ENCODE assay signal across 8 cellular contexts in the genomic region with DNA sequence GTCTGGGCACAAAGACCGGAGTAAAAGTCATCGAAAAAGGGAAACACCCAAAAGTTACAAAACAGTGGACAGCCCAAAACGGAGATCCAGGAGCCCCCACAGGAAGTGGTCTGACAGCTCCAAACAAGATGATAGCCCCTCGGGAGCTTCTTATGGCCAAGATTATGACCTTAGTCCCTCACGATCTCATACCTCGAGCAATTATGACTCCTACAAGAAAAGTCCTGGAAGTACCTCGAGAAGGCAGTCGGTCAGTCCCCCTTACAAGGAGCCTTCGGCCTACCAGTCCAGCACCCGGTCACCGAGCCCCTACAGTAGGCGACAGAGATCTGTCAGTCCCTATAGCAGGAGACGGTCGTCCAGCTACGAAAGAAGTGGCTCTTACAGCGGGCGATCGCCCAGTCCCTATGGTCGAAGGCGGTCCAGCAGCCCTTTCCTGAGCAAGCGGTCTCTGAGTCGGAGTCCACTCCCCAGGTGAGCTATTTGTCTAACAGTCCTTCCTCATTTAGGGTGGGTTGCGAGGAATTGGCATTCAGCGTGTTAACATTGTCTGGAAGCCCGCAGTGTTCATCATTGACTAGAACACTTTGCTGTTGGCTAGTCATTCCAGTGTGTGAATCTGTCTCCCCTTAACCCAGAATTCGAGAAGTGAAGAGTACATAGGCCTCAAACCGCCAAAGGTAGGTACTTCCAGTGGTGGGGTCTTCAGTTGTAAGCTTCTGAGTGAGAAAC. TPM values are rescaled to one million over a fixed set of nuclear protein-coding genes. Genes with fewer than 3 reads are reported as not detected.
DNase-seq lines count a peak whose midpoint lies in the region; ATAC-seq, FAIRE-seq and TF ChIP-seq lines count a peak whose summit lies in the region.

No MANE protein-coding gene starts in this region.

- no peaks in the 10 kb centered on the region for H3K27me3 ChIP-seq in CD8-positive, alpha-beta memory T cell (ENCODE audit: insufficient read depth, low read length, poor library complexity, severe bottlenecking)
- no peaks in the 10 kb centered on the region for H3K27me3 ChIP-seq in GM12878 (replicated peaks in 1 of 2; ENCODE audit: control insufficient read depth in 2 of 2, insufficient read depth in 2 of 2, low read length in 1 of 2)

- POLR2A ChIA-PET in CD8-positive, alpha-beta memory T cell (lab: Charles Lee) = interaction anchor here (3.3 kb wide), 1 partner anchor 11 kb away, joined by 84 read pairs; the partner anchor contains the start of gene MED1
- POLR2A ChIA-PET in GM12878 (lab: Charles Lee) = interaction anchor here (0.6 to 4.9 kb wide), 9 partner anchors 11 to 155 kb away, joined by 3 to 73 read pairs (median 4); partner anchors contain the start of gene MED1

- peaks cover 59% of the 10 kb centered on the region for H3K79me2 ChIP-seq in GM12878 (ENCODE audit: control insufficient read depth, insufficient read depth, low read length)

- no peak for TF ChIP-seq EP300 in GM12878 (IDR thresholded peaks at IDR 0.05; ENCODE audit: borderline replicate concordance in 1 of 2, control insufficient read depth in 1 of 2, low read depth in 2 of 2, low read length in 2 of 2)

- H2AFZ ChIP-seq in GM12878 (ENCODE audit: control insufficient read depth, low read depth, low read length) = no peak overlapping the region

- peaks cover 46 to 62% (median 60%) of the 10 kb centered on the region in 3 donors for H3K4me1 Mint-ChIP-seq in CD8-positive, alpha-beta memory T cell
- peaks cover 14 to 46% of the 10 kb centered on the region in 2 donors for H3K4me1 Mint-ChIP-seq in stimulated activated naive B cell treated with anti-CD40 and anti-IgM and Interleukin-4, amounts not matched to agents 10 μg/mL and 1 μg/mL and 100 μg/mL, for 72 hours

- H3K36me3 Mint-ChIP-seq in CD8-positive, alpha-beta memory T cell = peaks cover 0 to 39% (median 4%) of the 10 kb centered on the region in 3 donors
- H3K36me3 Mint-ChIP-seq in stimulated activated naive B cell treated with anti-CD40 and anti-IgM and Interleukin-4, amounts not matched to agents 10 μg/mL and 1 μg/mL and 100 μg/mL, for 72 hours = peaks cover 20 to 29% of the 10 kb centered on the region in 2 donors

- H3K4me3 Mint-ChIP-seq in CD8-positive, alpha-beta memory T cell = peak overlapping the region; percentile 89 to 99 (median 96)
- H3K4me3 Mint-ChIP-seq in stimulated activated naive B cell treated with anti-CD40 and anti-IgM and Interleukin-4, amounts not matched to agents 10 μg/mL and 1 μg/mL and 100 μg/mL, for 72 hours = peak overlapping the region; percentile 86 to 91

- TF ChIP-seq RAD21 in GM12878 (IDR thresholded peaks at IDR 0.05; ENCODE audit: insufficient read depth, low read depth, low read length) = no peak

- in situ Hi-C loops in GM12878 (cut with MboI) = no loop called here

- WGBS in GM12878 (ENCODE audit: insufficient coverage, insufficient replicate concordance, low lambda C conversion rate, missing lambda C conversion rate) = 11% methylated on average over 27 of the region's 27 CpGs

- CTCF ChIA-PET in CD8-positive, alpha-beta memory T cell (lab: Charles Lee) = interaction anchor here (1.6 to 2.2 kb wide), 3 partner anchors 10 to 263 kb away, joined by 4 to 22 read pairs (median 7); partner anchors contain the start of genes MED1 and RPL19
- CTCF ChIA-PET in GM12878 (lab: Yijun Ruan, JAX) = interaction anchor here (0.6 to 2.4 kb wide), 6 partner anchors 10 to 84 kb away, joined by 3 to 6 read pairs (median 3); partner anchors contain the start of gene MED1

- H3K4me1 ChIP-seq in CD8-positive, alpha-beta memory T cell (ENCODE audit: insufficient read depth, low read length) = peaks cover 30% of the 10 kb centered on the region
- H3K4me1 ChIP-seq in GM12878 (ENCODE audit: control insufficient read depth, insufficient read depth, low read length) = no peaks in the 10 kb centered on the region
- H3K4me1 ChIP-seq in kidney (ENCODE audit: control insufficient read depth in 1 of 2, insufficient read depth in 1 of 2, low read depth in 1 of 2, low read length in 2 of 2) = peaks cover 0 to 10% of the 10 kb centered on the region in 2 donors

- H3K36me3 ChIP-seq in CD8-positive, alpha-beta memory T cell (ENCODE audit: insufficient read depth, low read length) = peaks cover 4% of the 10 kb centered on the region
- H3K36me3 ChIP-seq in GM12878 (ENCODE audit: control insufficient read depth in 2 of 2, insufficient read depth in 2 of 2, low read length in 1 of 2) (peaks cover 0 to 4% of the 10 kb centered on the region in 2 experiments; a peak in 2 of 4 replicates), kidney (ENCODE audit: control insufficient read depth in 1 of 2, insufficient read depth in 2 of 2, low read length in 2 of 2) (no peaks in the 10 kb centered on the region)

- H3K27ac ChIP-seq in CD8-positive, alpha-beta memory T cell (ENCODE audit: low read depth, low read length) = peak overlapping the region; percentile 89
- H3K27ac ChIP-seq in GM12878 (ENCODE audit: control insufficient read depth, insufficient read depth) (peak overlapping the region; percentile 54), kidney (ENCODE audit: low read depth in 2 of 2, low read length in 2 of 2) (no peak overlapping the region)

- peak in 1 of 5 donors; percentile 3 for DNase-seq in CD8-positive, alpha-beta memory T cell
- peak; percentile 6 for DNase-seq in LHCN-M2 (ENCODE audit: low read depth)
- no peak for DNase-seq in GM12878 (ENCODE audit: low read depth, low spot score)
- no peak for DNase-seq in kidney
- DNase-seq in stimulated activated naive B cell treated with anti-CD40 and anti-IgM and Interleukin-4, amounts not matched to agents 10 μg/mL and 1 μg/mL and 100 μg/mL, for 72 hours = no peak
- DNase-seq in NCI-H1048 (lab: John Stamatoyannopoulos, UW) = no peak
- DNase-seq in GM10266 (ENCODE audit: extremely low spot score) = no peak
- no peak for DNase-seq in NCI-H345 treated with DMSO at 0.1 percent for 48 hours (lab: John Stamatoyannopoulos, UW; ENCODE audit: unreplicated experiment)

- H3K9me3 ChIP-seq in CD8-positive, alpha-beta memory T cell (ENCODE audit: low read length) = no peaks in the 10 kb centered on the region
- H3K9me3 ChIP-seq in GM12878 (replicated peaks; ENCODE audit: control insufficient read depth, insufficient read depth, low read length) = no peaks in the 10 kb centered on the region
- no peaks in the 10 kb centered on the region for H3K9me3 ChIP-seq in kidney (ENCODE audit: control insufficient read depth in 1 of 2, low read length in 2 of 2)

- no peaks in the 10 kb centered on the region for H4K20me1 ChIP-seq in GM12878 (ENCODE audit: control insufficient read depth, insufficient read depth)

- RAD21 ChIA-PET in GM12878 (lab: Charles Lee; ENCODE audit: unreplicated experiment) = interaction anchor here (1.0 to 2.7 kb wide), 4 partner anchors 11 to 59 kb away, joined by 3 to 38 read pairs (median 7); partner anchors contain the start of gene MED1

- TF ChIP-seq POLR2A in GM12878 (IDR thresholded peaks at IDR 0.05; ENCODE audit: low read depth, low read length) = no peak

- peak overlapping the region; percentile 64 for H3K4me2 ChIP-seq in GM12878 (ENCODE audit: control insufficient read depth, insufficient read depth)

- BruUV-seq in GM12878 (replicated peaks; lab: Mats Ljungman, UMichigan) = TSS peak; percentile 82

- TF ChIP-seq CTCF in GM12878 (IDR thresholded peaks at IDR 0.05 in 2 of 3, conservative IDR thresholded peaks at IDR 0.05 in 1 of 3; ENCODE audit: control insufficient read depth in 2 of 3, extremely low read depth in 1 of 3, insufficient read depth in 1 of 3, low read depth in 3 of 3, low read length in 3 of 3) (no peak), kidney (IDR thresholded peaks at IDR 0.05; ENCODE audit: borderline replicate concordance, extremely low read depth, insufficient read depth) (no peak), GM10266 (IDR thresholded peaks at IDR 0.05; ENCODE audit: control insufficient read depth, insufficient read depth, low read depth, missing control alignments) (no peak)

- H3K27me3 Mint-ChIP-seq in CD8-positive, alpha-beta memory T cell = peaks cover 0 to 6% of the 10 kb centered on the region in 2 donors
- H3K27me3 Mint-ChIP-seq in stimulated activated naive B cell treated with anti-CD40 and anti-IgM and Interleukin-4, amounts not matched to agents 10 μg/mL and 1 μg/mL and 100 μg/mL, for 72 hours = no peaks in the 10 kb centered on the region

- H3K9ac ChIP-seq in GM12878 (ENCODE audit: control insufficient read depth, insufficient read depth, low read length) (peak overlapping the region; percentile 92), kidney (ENCODE audit: low read length in 2 of 2) (peak overlapping the region; percentile 82 to 96)

- no peak for FAIRE-seq in GM12878 (lab: Jason Lieb, UNC)
- no peak for FAIRE-seq in kidney (lab: Jason Lieb, UNC)

- H3K4me3 ChIP-seq in CD8-positive, alpha-beta memory T cell (ENCODE audit: low read length) = peak overlapping the region; percentile 99
- peak overlapping the region; percentile 99 for H3K4me3 ChIP-seq in GM12878
- peak overlapping the region; percentile 97 to 100 for H3K4me3 ChIP-seq in kidney (ENCODE audit: low read length in 2 of 2)

- intact Hi-C loops in GM12878 (cut with micrococcal nuclease; ENCODE audit: unreplicated experiment) = no loop called here
- intact Hi-C loops in kidney (cut with DNase I) = no loop called here

- H3K9me3 Mint-ChIP-seq in CD8-positive, alpha-beta memory T cell = no peaks in the 10 kb centered on the region
- H3K9me3 Mint-ChIP-seq in stimulated activated naive B cell treated with anti-CD40 and anti-IgM and Interleukin-4, amounts not matched to agents 10 μg/mL and 1 μg/mL and 100 μg/mL, for 72 hours = no peaks in the 10 kb centered on the region

- ATAC-seq in GM12878 = peak; percentile 3; the same call in 1 of the 3 replicates
- no peak for ATAC-seq in stimulated activated naive B cell treated with anti-CD40 and anti-IgM and Interleukin-4, amounts not matched to agents 10 μg/mL and 1 μg/mL and 100 μg/mL, for 72 hours (replicated peaks)

- H3K27ac Mint-ChIP-seq in CD8-positive, alpha-beta memory T cell = peak overlapping the region; percentile 93 to 100 (median 97)
- H3K27ac Mint-ChIP-seq in stimulated activated naive B cell treated with anti-CD40 and anti-IgM and Interleukin-4, amounts not matched to agents 10 μg/mL and 1 μg/mL and 100 μg/mL, for 72 hours = peak overlapping the region; percentile 96

- SMC1A ChIA-PET in GM12878 (lab: Charles Lee; ENCODE audit: uncharacterized antibody, unreplicated experiment) = interaction anchor here (0.5 to 3.3 kb wide), 6 partner anchors 9 to 60 kb away, joined by 3 to 36 read pairs (median 3); partner anchors contain the start of gene MED1

RNA-seq across cellular contexts. Expression of gene CDK12, which starts 1.5 kb away (rescaled TPM):
- 10 to 100 TPM; 86.9 to 91.8 TPM for total RNA-seq in CD8-positive, alpha-beta memory T cell
- polyA plus RNA-seq in CD8-positive, alpha-beta memory T cell = 5.6 TPM
- total RNA-seq in LHCN-M2 (2014; rRNA removed) = 26.0 and 27.7 TPM in 2 replicates
- polyA plus RNA-seq in LHCN-M2 (2012) = 10.1 TPM
- total RNA-seq in GM12878 (2013; cell fraction: nucleolus; rRNA removed) = 148 and 150 TPM in 2 replicates
- total RNA-seq in GM12878 (2014; rRNA removed) = 33.3 and 44.8 TPM in 2 replicates
- total RNA-seq in GM12878 (2014; rRNA removed; fragmentation: Illumina TruSeq; extraction: Trizol) = 32.0 and 33.5 TPM in 2 replicates
- 53.2 and 55.1 TPM in 2 replicates for total RNA-seq in GM12878 (2021)
- 15.9 TPM for polyA plus RNA-seq in GM12878 (2011; ENCODE audit: low read depth)
- polyA plus RNA-seq in GM12878 (2011; rRNA removed) = 32.9 and 39.0 TPM in 2 replicates
- 27.5 and 29.0 TPM in 2 replicates for polyA plus RNA-seq in GM12878 (2011; cell fraction: cytosol; rRNA removed)
- 29.7 and 32.9 TPM in 2 replicates for polyA plus RNA-seq in GM12878 (2011; cell fraction: nucleus; rRNA removed)
- 27.1 and 32.0 TPM in 2 replicates for polyA plus RNA-seq in GM12878 (2012)
- 47.7 and 49.1 TPM in 2 replicates for polyA plus RNA-seq in GM12878 (2014; fragmentation: Illumina TruSeq; extraction: Trizol)
- 1 to 10 TPM; 3.2 to 3.4 TPM for polyA plus RNA-seq in GM12878 (2014; fragmentation: Nextera tagmentation; extraction: Ambion mirVana)
- polyA plus RNA-seq in GM12878 (2014; rRNA removed) = 31.9 and 33.4 TPM in 2 replicates
- 10 to 100 TPM; 16.5 to 16.6 TPM for polyA plus RNA-seq in GM12878 (2016; fragmentation: Nextera tagmentation; extraction: Ambion mirVana)
- polyA minus RNA-seq in GM12878 (2011; rRNA and poly(A)+ RNA removed) = 66.5 and 81.0 TPM in 2 replicates
- 40.8 and 41.1 TPM in 2 replicates for polyA minus RNA-seq in GM12878 (2011; cell fraction: cytosol; rRNA and poly(A)+ RNA removed)
- polyA minus RNA-seq in GM12878 (2011; cell fraction: nucleus; rRNA and poly(A)+ RNA removed) = 35.8 and 58.9 TPM in 2 replicates
- total RNA-seq in kidney = 55.3 TPM
- polyA plus RNA-seq in kidney (ENCODE audit: insufficient read depth, low read depth, low replicate concordance) = 5.6 TPM

RNA-seq across cellular contexts. Expression of gene MED1, which starts 11.7 kb away (rescaled TPM):
- 10 to 100 TPM; 85.1 to 87.3 TPM for total RNA-seq in CD8-positive, alpha-beta memory T cell
- 22.0 TPM for polyA plus RNA-seq in CD8-positive, alpha-beta memory T cell
- 17.2 and 21.3 TPM in 2 replicates for total RNA-seq in LHCN-M2 (2014; rRNA removed)
- polyA plus RNA-seq in LHCN-M2 (2012) = 11.8 TPM
- total RNA-seq in GM12878 (2013; cell fraction: nucleolus; rRNA removed) = 36.6 and 39.3 TPM in 2 replicates
- total RNA-seq in GM12878 (2014; rRNA removed) = 27.2 and 28.1 TPM in 2 replicates
- total RNA-seq in GM12878 (2014; rRNA removed; fragmentation: Illumina TruSeq; extraction: Trizol) = 33.0 and 34.9 TPM in 2 replicates
- total RNA-seq in GM12878 (2021) = 40.2 and 41.2 TPM in 2 replicates
- polyA plus RNA-seq in GM12878 (2011; ENCODE audit: low read depth) = 19.1 TPM
- 42.0 and 45.4 TPM in 2 replicates for polyA plus RNA-seq in GM12878 (2011; rRNA removed)
- polyA plus RNA-seq in GM12878 (2011; cell fraction: cytosol; rRNA removed) = 28.4 and 30.1 TPM in 2 replicates
- polyA plus RNA-seq in GM12878 (2011; cell fraction: nucleus; rRNA removed) = 38.8 and 42.1 TPM in 2 replicates
- 18.6 and 21.1 TPM in 2 replicates for polyA plus RNA-seq in GM12878 (2012)
- 50.1 and 58.0 TPM in 2 replicates for polyA plus RNA-seq in GM12878 (2014; fragmentation: Illumina TruSeq; extraction: Trizol)
- 10 to 100 TPM in 1 of 2 experiments, 1 to 10 TPM in 1; 8.7 to 10.8 TPM for polyA plus RNA-seq in GM12878 (2014; fragmentation: Nextera tagmentation; extraction: Ambion mirVana)
- polyA plus RNA-seq in GM12878 (2014; rRNA removed) = 27.4 and 32.1 TPM in 2 replicates
- polyA plus RNA-seq in GM12878 (2016; fragmentation: Nextera tagmentation; extraction: Ambion mirVana) = 10 to 100 TPM; 22.8 to 25.4 TPM
- polyA minus RNA-seq in GM12878 (2011; rRNA and poly(A)+ RNA removed) = 46.6 and 64.0 TPM in 2 replicates
- polyA minus RNA-seq in GM12878 (2011; cell fraction: cytosol; rRNA and poly(A)+ RNA removed) = 17.8 and 17.9 TPM in 2 replicates
- polyA minus RNA-seq in GM12878 (2011; cell fraction: nucleus; rRNA and poly(A)+ RNA removed) = 17.9 and 26.7 TPM in 2 replicates
- total RNA-seq in kidney = 34.6 TPM
- polyA plus RNA-seq in kidney (ENCODE audit: insufficient read depth, low read depth, low replicate concordance) = 7.1 TPM

Comparison
In these comparisons a context has a peak if more than half of its experiments do, and no peak if none do; other contexts are left out.
1. H3K27ac ChIP-seq: peak in CD8-positive, alpha-beta memory T cell (single experiment) and GM12878 (single experiment); none in kidney (0 of 2).
2. Peak in every context shown above with its lines, with median percentiles within 50 percentile points of each other: H3K4me3 ChIP-seq.